In genomic region chr9:76572205-76572550, GRCh38 we compare ENCODE assay signal across 13 cellular contexts.
DNase-seq lines count a peak whose midpoint lies in the region; ATAC-seq, FAIRE-seq and TF ChIP-seq lines count a peak whose summit lies in the region.
"Had no signal": no experiment of that assay in that cellular context is flagged by ENCODE, and none has a peak within 500 bp of the region (broad histone marks: within the 10 kb centered on the region; RNA-seq: fewer than 3 reads in every experiment).

No MANE protein-coding gene starts in this region.

- H3K27me3 ChIP-seq in HUES64 (ENCODE audit: insufficient read depth, low read length) (no peaks in the 10 kb centered on the region), bronchial epithelial cell (ENCODE audit: control insufficient read depth, insufficient read depth, low read length) (no peaks in the 10 kb centered on the region)
- peaks cover 0 to 11% of the 10 kb centered on the region in 2 donors for H3K27me3 ChIP-seq in naive thymus-derived CD4-positive, alpha-beta T cell (ENCODE audit: control insufficient read depth in 2 of 2, insufficient read depth in 2 of 2, low read length in 2 of 2)
- H3K27me3 ChIP-seq: Peyer's patch, upper lobe of right lung had no signal

- 0 out of 2 replicates have a peak overlapping the region, but pooled peaks have one; percentile 20 for H3K4me3 ChIP-seq in HUES64 (ENCODE audit: low read length)
- peak overlapping the region; percentile 34 for H3K4me3 ChIP-seq in bronchial epithelial cell (ENCODE audit: low read depth, low read length)
- no peak overlapping the region for H3K4me3 ChIP-seq in naive thymus-derived CD4-positive, alpha-beta T cell (ENCODE audit: low read length)

- no peak overlapping the region for H3K27ac Mint-ChIP-seq in T-helper 2 cell treated with Interferon-gamma antibody and Interleukin-4, amounts not matched to agents 5 μg/mL and 100 μg/mL, for 36 hours
- no peak overlapping the region for H3K27ac Mint-ChIP-seq in naive thymus-derived CD4-positive, alpha-beta T cell

- peaks cover 5% of the 10 kb centered on the region for H3K36me3 Mint-ChIP-seq in T-helper 2 cell treated with Interferon-gamma antibody and Interleukin-4, amounts not matched to agents 5 μg/mL and 100 μg/mL, for 36 hours (ENCODE audit: low read depth)
- peaks cover 0 to 13% (median 3%) of the 10 kb centered on the region in 5 donors for H3K36me3 Mint-ChIP-seq in naive thymus-derived CD4-positive, alpha-beta T cell

- H3K27ac ChIP-seq in HUES64 (ENCODE audit: low read depth, low read length), result no peak overlapping the region
- no peak overlapping the region for H3K27ac ChIP-seq in naive thymus-derived CD4-positive, alpha-beta T cell (ENCODE audit: low read depth, low read length)

- H3K36me3 ChIP-seq in HUES64 (ENCODE audit: insufficient read depth, low read length), result no peaks in the 10 kb centered on the region
- no peaks in the 10 kb centered on the region for H3K36me3 ChIP-seq in bronchial epithelial cell (ENCODE audit: control insufficient read depth, insufficient read depth, low read length)
- no peaks in the 10 kb centered on the region for H3K36me3 ChIP-seq in naive thymus-derived CD4-positive, alpha-beta T cell (ENCODE audit: control insufficient read depth in 2 of 3, insufficient read depth in 3 of 3, low read length in 3 of 3)
- H3K36me3 ChIP-seq: esophagus squamous epithelium, Peyer's patch, upper lobe of right lung had no signal

- POLR2A ChIA-PET in naive thymus-derived CD4-positive, alpha-beta T cell (lab: Charles Lee), result no interaction called here

- no peak for TF ChIP-seq CTCF in bronchial epithelial cell (IDR thresholded peaks at IDR 0.05; ENCODE audit: insufficient read depth, low read length, severe bottlenecking)

- WGBS in HUES64, result 100% methylated on average over 1 of the region's 3 CpGs

- H3K4me1 ChIP-seq in HUES64 (ENCODE audit: insufficient read depth, low read length), result peaks cover 6% of the 10 kb centered on the region; the same call in 1 of the 2 replicates
- no peaks in the 10 kb centered on the region for H3K4me1 ChIP-seq in naive thymus-derived CD4-positive, alpha-beta T cell (ENCODE audit: control insufficient read depth in 2 of 2, insufficient read depth in 2 of 2, low read length in 2 of 2)
- H3K4me1 ChIP-seq: upper lobe of right lung had no signal

- DNase-seq in T-helper 2 cell treated with Interferon-gamma antibody and Interleukin-4, amounts not matched to agents 5 μg/mL and 100 μg/mL, for 36 hours (ENCODE audit: low spot score), result no peak
- DNase-seq in T-helper 2 cell, result no peak
- DNase-seq in bronchial epithelial cell (ENCODE audit: low read depth), result peak; percentile 58
- DNase-seq in naive thymus-derived CD4-positive, alpha-beta T cell, result no peak
- DNase-seq in NCI-H1092 (lab: John Stamatoyannopoulos, UW), result no peak
- DNase-seq in NCI-H128 (lab: John Stamatoyannopoulos, UW; ENCODE audit: unreplicated experiment), result no peak
- DNase-seq: DMS79 treated with DMSO at 0.1 percent for 48 hours, esophagus squamous epithelium, Peyer's patch had no signal

- no peak overlapping the region for H3K9ac ChIP-seq in HUES64 (ENCODE audit: low read depth, low read length)

- no peaks in the 10 kb centered on the region for H3K9me3 ChIP-seq in HUES64 (ENCODE audit: insufficient read depth, low read depth, low read length)
- H3K9me3 ChIP-seq in naive thymus-derived CD4-positive, alpha-beta T cell (ENCODE audit: control insufficient read depth in 2 of 3, low read length in 3 of 3), result no peaks in the 10 kb centered on the region
- H3K9me3 ChIP-seq: Peyer's patch, upper lobe of right lung had no signal

- ATAC-seq in naive thymus-derived CD4-positive, alpha-beta T cell, result no peak
- ATAC-seq in HG03025 (IDR thresholded peaks at IDR 0.05; ENCODE audit: low FRiP score, unreplicated experiment), result no peak
- ATAC-seq: upper lobe of right lung had no signal

- FAIRE-seq in bronchial epithelial cell (lab: Jason Lieb, UNC), result no peak
- FAIRE-seq: A204.1 had no signal

- H3K4me1 Mint-ChIP-seq in T-helper 2 cell treated with Interferon-gamma antibody and Interleukin-4, amounts not matched to agents 5 μg/mL and 100 μg/mL, for 36 hours (ENCODE audit: low read depth), result peaks cover 33% of the 10 kb centered on the region
- H3K4me1 Mint-ChIP-seq in naive thymus-derived CD4-positive, alpha-beta T cell, result peaks cover 6 to 36% (median 14%) of the 10 kb centered on the region in 7 donors

- CTCF ChIA-PET in naive thymus-derived CD4-positive, alpha-beta T cell (lab: Charles Lee), result no interaction called here

- H3K4me3 Mint-ChIP-seq in T-helper 2 cell treated with Interferon-gamma antibody and Interleukin-4, amounts not matched to agents 5 μg/mL and 100 μg/mL, for 36 hours, result peak overlapping the region; percentile 70
- H3K4me3 Mint-ChIP-seq in naive thymus-derived CD4-positive, alpha-beta T cell, result peak overlapping the region in 7 of 10 donors; percentile 10 to 62 (median 39)

- H3K9me3 Mint-ChIP-seq in T-helper 2 cell treated with Interferon-gamma antibody and Interleukin-4, amounts not matched to agents 5 μg/mL and 100 μg/mL, for 36 hours, result peaks cover 12% of the 10 kb centered on the region
- H3K9me3 Mint-ChIP-seq in naive thymus-derived CD4-positive, alpha-beta T cell, result peaks cover 2 to 26% (median 11%) of the 10 kb centered on the region in 11 donors

- intact Hi-C loops in naive thymus-derived CD4-positive, alpha-beta T cell (cut with micrococcal nuclease), result no loop called here

- H3K27me3 Mint-ChIP-seq in T-helper 2 cell treated with Interferon-gamma antibody and Interleukin-4, amounts not matched to agents 5 μg/mL and 100 μg/mL, for 36 hours (ENCODE audit: low read depth), result peaks cover 5% of the 10 kb centered on the region
- H3K27me3 Mint-ChIP-seq in naive thymus-derived CD4-positive, alpha-beta T cell, result peaks cover 13 to 67% (median 51%) of the 10 kb centered on the region in 5 donors
